Comparison of ENCODE assay signal across 8 cellular contexts in genomic region chr1:15847100-15847892, GRCh38. TPM values are rescaled to one million over a fixed set of nuclear protein-coding genes. Genes with fewer than 3 reads are reported as not detected.
DNase-seq lines count a peak whose midpoint lies in the region; ATAC-seq and TF ChIP-seq lines count a peak whose summit lies in the region.

TSS of gene SPEN (plus strand) at chr1:15847707. CDS start at chr1:15848068, 361 bp downstream.

- H3K4me2 ChIP-seq in BLaER1 treated with 17β-estradiol and CSF1 and Interleukin-3, amounts not matched to agents 10 nM and 100 nM = peak within 1 kb of the TSS; percentile 89 to 98 (median 93)

- peaks cover 58 to 75% (median 67%) of the 10 kb centered on the region in 10 experiments for H3K4me1 ChIP-seq in BLaER1 treated with 17β-estradiol and CSF1 and Interleukin-3, amounts not matched to agents 10 nM and 100 nM
- peaks cover 20 to 43% of the 10 kb centered on the region in 2 donors for H3K4me1 ChIP-seq in left lung

- DNase-seq in NCI-H748 treated with DMSO at 0.1 percent for 48 hours (lab: John Stamatoyannopoulos, UW) = peak; percentile 79
- peak; percentile 93 for DNase-seq in activated CD4-positive, alpha-beta T cell treated with anti-CD3 and anti-CD28 coated beads, Interleukin-2, amount 50 U/mL, for 24 hours (ENCODE audit: low read depth in 1 of 2, low spot score in 1 of 2)
- peak; percentile 96 for DNase-seq in dedifferentiated amniotic fluid mesenchymal stem cell (ENCODE audit: extremely low spot score)
- DNase-seq in left lung = peak; percentile 99 to 100
- DNase-seq in stimulated activated CD4-positive, alpha-beta T cell treated with anti-CD3 and anti-CD28 coated beads, Interleukin-2, amount 100 ng/mL, for 4 hours (ENCODE audit: low read depth) = peak; percentile 99

- peak within 1 kb of the TSS; percentile 90 to 100 (median 99) for H3K27ac ChIP-seq in BLaER1 treated with 17β-estradiol and CSF1 and Interleukin-3, amounts not matched to agents 10 nM and 100 nM
- H3K27ac ChIP-seq in left lung = peak within 1 kb of the TSS; percentile 96 to 98

- H3K9me3 ChIP-seq in BLaER1 treated with 17β-estradiol and CSF1 and Interleukin-3, amounts not matched to agents 10 nM and 100 nM (replicated peaks in 1 of 11) = no peaks in the 10 kb centered on the region
- H3K9me3 ChIP-seq in left lung = no peaks in the 10 kb centered on the region

- H3K9ac ChIP-seq in BLaER1 treated with 17β-estradiol and CSF1 and Interleukin-3, amounts not matched to agents 10 nM and 100 nM = peak within 1 kb of the TSS; percentile 94 to 100 (median 99)

- no peaks in the 10 kb centered on the region for H3K27me3 ChIP-seq in BLaER1 treated with 17β-estradiol and CSF1 and Interleukin-3, amounts not matched to agents 10 nM and 100 nM
- H3K27me3 ChIP-seq in left lung = no peaks in the 10 kb centered on the region

- ATAC-seq in GM19395 (IDR thresholded peaks at IDR 0.05; ENCODE audit: unreplicated experiment) (peak; percentile 55), HG03565 (IDR thresholded peaks at IDR 0.05; ENCODE audit: unreplicated experiment) (peak; percentile 54), left lung (peak; percentile 88)

- H3K4me3 ChIP-seq in BLaER1 treated with 17β-estradiol and CSF1 and Interleukin-3, amounts not matched to agents 10 nM and 100 nM = peak within 1 kb of the TSS; percentile 89 to 100 (median 98)
- peak within 1 kb of the TSS; percentile 85 to 91 for H3K4me3 ChIP-seq in left lung

- peaks cover 0 to under 1% (median 0%) of the 10 kb centered on the region in 11 experiments; a peak in 1 of 22 replicates for H3K36me3 ChIP-seq in BLaER1 treated with 17β-estradiol and CSF1 and Interleukin-3, amounts not matched to agents 10 nM and 100 nM
- no peaks in the 10 kb centered on the region for H3K36me3 ChIP-seq in left lung

- H4K20me1 ChIP-seq in BLaER1 treated with 17β-estradiol and CSF1 and Interleukin-3, amounts not matched to agents 10 nM and 100 nM = peaks cover 16 to 45% (median 30%) of the 10 kb centered on the region in 11 experiments; a peak in 21 of 22 replicates

- intact Hi-C loops in left lung (cut with DNase I) = no loop called here

- peak in 1 of 2 donors; percentile 32 for TF ChIP-seq CTCF in left lung (IDR thresholded peaks at IDR 0.05)

RNA-seq across cellular contexts. Expression of gene SPEN, which starts in this region (rescaled TPM):
- total RNA-seq in left lung = 10 to 100 TPM; 37.2 to 54.1 TPM

Comparison
In these comparisons a context has a peak if more than half of its experiments do, and no peak if none do; other contexts are left out.
1. Peak in every context shown above with its lines: DNase-seq, ATAC-seq, H3K4me3 ChIP-seq and H3K27ac ChIP-seq.